Comparison of ENCODE assay signal across 10 cellular contexts in genomic region chr2:207926133-207927076, GRCh38.
DNase-seq lines count a peak whose midpoint lies in the region; FAIRE-seq and TF ChIP-seq lines count a peak whose summit lies in the region.
"Had no signal": no experiment of that assay in that cellular context is flagged by ENCODE, and none has a peak within 500 bp of the region (broad histone marks: within the 10 kb centered on the region; RNA-seq: fewer than 3 reads in every experiment).

No MANE protein-coding gene starts in this region.

- no peak overlapping the region for H4K5ac ChIP-seq in H9 (ENCODE audit: insufficient read length, low read depth, low read length)

- intact Hi-C loops in MCF 10A (cut with micrococcal nuclease) (no loop called here), spleen (cut with DNase I; ENCODE audit: low total_unique reads) (no loop called here)

- H3K9me3 Mint-ChIP-seq in H9 (no peaks in the 10 kb centered on the region), MCF 10A (ENCODE audit: unreplicated experiment) (no peaks in the 10 kb centered on the region)
- H3K9me3 Mint-ChIP-seq: neural crest cell had no signal

- H3K23me2 ChIP-seq in H9 (ENCODE audit: insufficient read length, low read depth, low read length, poor library complexity, severe bottlenecking), result no peaks in the 10 kb centered on the region

- no peak for TF ChIP-seq POLR2A in spleen (IDR thresholded peaks at IDR 0.05)

- H3K27ac ChIP-seq in H9 (ENCODE audit: insufficient read length, low read depth, low read length), result no peak overlapping the region
- H3K27ac ChIP-seq in spleen, result peak overlapping the region; percentile 6 to 69 (median 56)

- H3K14ac ChIP-seq in H9 (ENCODE audit: insufficient read depth, low read length), result no peak overlapping the region

- no peak overlapping the region for H3K9ac ChIP-seq in H9 (ENCODE audit: extremely low read depth, insufficient read length, low read length)

- no peak overlapping the region for H2AK5ac ChIP-seq in H9 (ENCODE audit: insufficient read length, low read length)

- H2BK5ac ChIP-seq in H9 (ENCODE audit: insufficient read length, low read length), result no peak overlapping the region

- H3K36me3 ChIP-seq in spleen, result peaks cover 0 to 66% (median 14%) of the 10 kb centered on the region in 6 donors

- CTCF ChIA-PET in MCF 10A (lab: Yijun Ruan, JAX), result interaction anchor here (1.1 kb wide), 1 partner anchor 249 kb away, joined by 3 read pairs; no protein-coding TSS in a partner anchor

- no peak overlapping the region for H3K56ac ChIP-seq in H9 (ENCODE audit: insufficient read length, low read depth, low read length)

- no peak overlapping the region for H3K4me2 ChIP-seq in H9 (ENCODE audit: insufficient read depth, insufficient read length, low read length)

- H2BK15ac ChIP-seq in H9 (ENCODE audit: low read depth, low read length), result no peak overlapping the region

- H2AFZ ChIP-seq in H9 (ENCODE audit: low read length), result no peak overlapping the region

- H3K4me1 ChIP-seq in H9 (ENCODE audit: insufficient read depth, low read length) (no peaks in the 10 kb centered on the region; the same call in 1 of the 2 replicates), spleen (peaks cover 0 to 10% (median 0%) of the 10 kb centered on the region in 6 donors)

- H3K4me3 Mint-ChIP-seq in H9 (no peak overlapping the region), MCF 10A (ENCODE audit: unreplicated experiment) (peak overlapping the region; percentile 8)
- H3K4me3 Mint-ChIP-seq: neural crest cell had no signal

- H3K4me3 ChIP-seq in spleen, result no peak overlapping the region

- H3K79me2 ChIP-seq in H9 (ENCODE audit: insufficient read depth, low read length), result no peaks in the 10 kb centered on the region

- no peaks in the 10 kb centered on the region for H3K79me1 ChIP-seq in H9 (ENCODE audit: insufficient read depth, low read depth, low read length, poor library complexity, severe bottlenecking)

- no peaks in the 10 kb centered on the region for H3K27me3 ChIP-seq in H9 (ENCODE audit: insufficient read depth, low read length)
- no peaks in the 10 kb centered on the region for H3K27me3 ChIP-seq in spleen (replicated peaks in 1 of 7)

- H3K23ac ChIP-seq in H9 (ENCODE audit: insufficient read length, low read depth, low read length), result no peak overlapping the region

- H2BK120ac ChIP-seq in H9 (ENCODE audit: low read depth, low read length, poor library complexity, severe bottlenecking), result no peak overlapping the region

- POLR2A ChIA-PET in MCF 10A (lab: Yijun Ruan, JAX), result interaction anchor here (2.0 kb wide), 1 partner anchor 11 kb away, joined by 6 read pairs; no protein-coding TSS in a partner anchor

- H3K27ac Mint-ChIP-seq in H9 (peak overlapping the region in 2 of 3 experiments; percentile 34 to 66; a peak in 2 of 7 replicates), MCF 10A (ENCODE audit: low read depth, unreplicated experiment) (peak overlapping the region; percentile 80)

- no CpG with 5 or more reads among the region's 15 CpGs for WGBS in H9 (ENCODE audit: extremely low coverage, insufficient read length, low lambda C conversion rate)
- 76 to 83% (median 78%) methylated on average over 15 of the region's 15 CpGs for WGBS in spleen, 5 donors

- H3K36me3 Mint-ChIP-seq in H9 (ENCODE audit: insufficient read depth in 1 of 3, low read depth in 3 of 3) (peaks cover 1 to 6% (median 4%) of the 10 kb centered on the region in 3 experiments; a peak in 4 of 7 replicates), MCF 10A (ENCODE audit: insufficient read depth, unreplicated experiment) (peaks cover 27% of the 10 kb centered on the region)

- H3K18ac ChIP-seq in H9 (ENCODE audit: insufficient read length, low read depth, low read length), result no peak overlapping the region

- no peak overlapping the region for H4K91ac ChIP-seq in H9 (ENCODE audit: insufficient read length, low read depth, low read length)

- H3K9me3 ChIP-seq in H9 (ENCODE audit: control insufficient read depth, low read depth, low read length), result no peaks in the 10 kb centered on the region
- no peaks in the 10 kb centered on the region for H3K9me3 ChIP-seq in spleen

- TF ChIP-seq CTCF in H9 (conservative IDR thresholded peaks at IDR 0.05), result no peak
- TF ChIP-seq CTCF in MCF 10A (IDR thresholded peaks at IDR 0.05; ENCODE audit: unreplicated experiment), result no peak
- no peak for TF ChIP-seq CTCF in spleen (IDR thresholded peaks at IDR 0.05 in 8 of 11, conservative IDR thresholded peaks at IDR 0.05 in 3 of 11)

- no peak for FAIRE-seq in urothelium cell line (lab: Jason Lieb, UNC)
- FAIRE-seq: GM12892 had no signal

- H3K4me1 Mint-ChIP-seq in H9 (peaks cover 28 to 30% of the 10 kb centered on the region in 2 experiments), MCF 10A (ENCODE audit: insufficient read depth, unreplicated experiment) (peaks cover 14% of the 10 kb centered on the region)

- H4K20me1 ChIP-seq in H9 (ENCODE audit: control insufficient read depth, insufficient read depth, insufficient read length), result no peaks in the 10 kb centered on the region

- H3K27me3 Mint-ChIP-seq in H9 (ENCODE audit: low read depth) (no peaks in the 10 kb centered on the region), MCF 10A (ENCODE audit: insufficient read depth, unreplicated experiment) (no peaks in the 10 kb centered on the region)

- no peak overlapping the region for H2BK12ac ChIP-seq in H9 (ENCODE audit: insufficient read length, low read depth, low read length)

- no peak overlapping the region for H2BK20ac ChIP-seq in H9 (ENCODE audit: low read depth, low read length, poor library complexity, severe bottlenecking)

- DNase-seq in H9, result no peak
- peak; percentile 84 for DNase-seq in MCF 10A (ENCODE audit: unreplicated experiment)
- DNase-seq in kidney tubule cell (ENCODE audit: low spot score), result peak; percentile 69
- no peak for DNase-seq in spleen
- DNase-seq in urothelium cell line (ENCODE audit: low spot score), result no peak
- no peak for DNase-seq in mesenteric fat pad (ENCODE audit: low spot score)
- DNase-seq in DMS114 treated with DMSO at 0.1 percent for 48 hours (lab: John Stamatoyannopoulos, UW; ENCODE audit: unreplicated experiment), result no peak
- no peak for DNase-seq in NCI-H524 treated with DMSO at 0.1 percent for 48 hours (lab: John Stamatoyannopoulos, UW)

- no peak overlapping the region for H3K4ac ChIP-seq in H9 (ENCODE audit: low read depth, low read length)

- BruUV-seq in MCF 10A (replicated peaks; lab: Mats Ljungman, UMichigan), result no TSS peak

- H3T11ph ChIP-seq in H9 (ENCODE audit: low read length), result no peak overlapping the region

- no peak overlapping the region for H4K8ac ChIP-seq in H9 (replicated peaks; ENCODE audit: insufficient read length, low read depth, low read length)

Comparison
In these comparisons a context has a peak if more than half of its experiments do, and no peak if none do; other contexts are left out.
1. DNase-seq: peak in MCF 10A (single experiment) and kidney tubule cell (single experiment); none in H9 (single experiment), spleen (single experiment), urothelium cell line (single experiment), mesenteric fat pad (single experiment), DMS114 treated with DMSO at 0.1 percent for 48 hours (single experiment) and NCI-H524 treated with DMSO at 0.1 percent for 48 hours (single experiment).